ENCODE assay signal across 15 cellular contexts in genomic region chr4:142781114-142781513, GRCh38.
"Had no signal": no experiment of that assay in that cellular context is flagged by ENCODE, and none has a peak within 500 bp of the region (broad histone marks: within the 10 kb centered on the region; RNA-seq: fewer than 3 reads in every experiment).

No MANE protein-coding gene starts in this region.

- H3K4me1 ChIP-seq: gastrocnemius medialis, left ventricle myocardium inferior, thyroid gland had no signal

- H3K9me3 ChIP-seq: gastrocnemius medialis, left ventricle myocardium inferior, thyroid gland had no signal

- H3K36me3 ChIP-seq: gastrocnemius medialis, left ventricle myocardium inferior, thyroid gland had no signal

- H3K27ac ChIP-seq: epithelial cell of prostate, gastrocnemius medialis, left ventricle myocardium inferior, thyroid gland, VCaP had no signal

- H3K4me3 ChIP-seq: gastrocnemius medialis, left ventricle myocardium inferior, thyroid gland had no signal

- DNase-seq: activated CD4-positive, alpha-beta T cell treated with anti-CD3 and anti-CD28 coated beads for 1 hour; activated CD4-positive, alpha-beta T cell treated with anti-CD3 and anti-CD28 coated beads, Interleukin-2, amount 50 U/mL, for 4 hours; activated naive CD4-positive, alpha-beta T cell treated with Interleukin-2 at 50 U/mL for 16 hours; activated T-cell treated with anti-CD3 and anti-CD28 coated beads for 4 hours; anterior cingulate cortex; dermis blood vessel endothelial cell; gastrocnemius medialis; left ventricle myocardium inferior; mesenchymal stem cell; naive thymus-derived CD8-positive, alpha-beta T cell; stimulated activated CD4-positive, alpha-beta T cell treated with anti-CD3 and anti-CD28 coated beads, Interleukin-1b, Interleukin-23, amount 100 ng/mL, for 48 hours; T1000; thyroid gland had no signal

- ATAC-seq: gastrocnemius medialis; naive thymus-derived CD8-positive, alpha-beta T cell had no signal

- H3K27me3 ChIP-seq: gastrocnemius medialis, thyroid gland had no signal
